ENCODE assay signal across 9 cellular contexts in genomic region chr18:62881509-62882016, GRCh38.
A peak's percentile ranks its signal among the peaks of the same experiment; 100 is the strongest.
DNase-seq lines count a peak whose midpoint lies in the region; ATAC-seq lines count a peak whose summit lies in the region.
"Had no signal": no experiment of that assay in that cellular context is flagged by ENCODE, and none has a peak within 500 bp of the region (broad histone marks: within the 10 kb centered on the region; RNA-seq: fewer than 3 reads in every experiment).

No MANE protein-coding gene starts in this region.

- no peaks in the 10 kb centered on the region for H3K9me3 ChIP-seq in CD8-positive, alpha-beta memory T cell (ENCODE audit: low read length)

- no peaks in the 10 kb centered on the region for H3K4me1 ChIP-seq in CD8-positive, alpha-beta memory T cell (ENCODE audit: insufficient read depth, low read length)

- CTCF ChIA-PET in CD8-positive, alpha-beta memory T cell (lab: Charles Lee) = no interaction called here

- no peaks in the 10 kb centered on the region for H3K36me3 ChIP-seq in CD8-positive, alpha-beta memory T cell (ENCODE audit: insufficient read depth, low read length)

- H3K36me3 Mint-ChIP-seq in T-helper 2 cell treated with Interferon-gamma antibody and Interleukin-4, amounts not matched to agents 5 μg/mL and 100 μg/mL, for 36 hours (ENCODE audit: low read depth) = peaks cover 4% of the 10 kb centered on the region
- no peaks in the 10 kb centered on the region for H3K36me3 Mint-ChIP-seq in CD8-positive, alpha-beta memory T cell

- intact Hi-C loops in left cardiac atrium (cut with DNase I) = no loop called here

- POLR2A ChIA-PET in CD8-positive, alpha-beta memory T cell (lab: Charles Lee) = no interaction called here

- H3K27me3 Mint-ChIP-seq in T-helper 2 cell treated with Interferon-gamma antibody and Interleukin-4, amounts not matched to agents 5 μg/mL and 100 μg/mL, for 36 hours (ENCODE audit: low read depth) = no peaks in the 10 kb centered on the region
- H3K27me3 Mint-ChIP-seq in CD8-positive, alpha-beta memory T cell = peaks cover 0 to 1% of the 10 kb centered on the region in 2 donors
- H3K27me3 Mint-ChIP-seq: IgD-negative memory B cell had no signal

- ATAC-seq in left cardiac atrium (peak; percentile 70 to 91), GM21360 (IDR thresholded peaks at IDR 0.05; ENCODE audit: unreplicated experiment) (no peak)

- H3K4me3 Mint-ChIP-seq in T-helper 2 cell treated with Interferon-gamma antibody and Interleukin-4, amounts not matched to agents 5 μg/mL and 100 μg/mL, for 36 hours = no peak overlapping the region
- no peak overlapping the region for H3K4me3 Mint-ChIP-seq in CD8-positive, alpha-beta memory T cell
- H3K4me3 Mint-ChIP-seq: IgD-negative memory B cell had no signal

- peaks cover 21% of the 10 kb centered on the region for H3K4me1 Mint-ChIP-seq in T-helper 2 cell treated with Interferon-gamma antibody and Interleukin-4, amounts not matched to agents 5 μg/mL and 100 μg/mL, for 36 hours (ENCODE audit: low read depth)
- peaks cover 17 to 32% (median 22%) of the 10 kb centered on the region in 3 donors for H3K4me1 Mint-ChIP-seq in CD8-positive, alpha-beta memory T cell

- DNase-seq in ELF-1 (ENCODE audit: low read depth, low spot score) (peak; percentile 9), HT1080 (ENCODE audit: low read depth) (peak; percentile 95), left cardiac atrium (peak; percentile 27), NOMO-1 treated with dmso at 0.1 percent for 144 hours (lab: John Stamatoyannopoulos, UW; ENCODE audit: unreplicated experiment) (no peak)
- peak; percentile 30 for DNase-seq in T-helper 2 cell treated with Interferon-gamma antibody and Interleukin-4, amounts not matched to agents 5 μg/mL and 100 μg/mL, for 36 hours (ENCODE audit: low spot score)
- no peak for DNase-seq in CD8-positive, alpha-beta memory T cell
- no peak for DNase-seq in activated effector memory CD4-positive, alpha-beta T cell treated with anti-CD3 and anti-CD28 coated beads, Interleukin-2, amount 50 U/mL, for 16 hours

- H3K9me3 Mint-ChIP-seq in T-helper 2 cell treated with Interferon-gamma antibody and Interleukin-4, amounts not matched to agents 5 μg/mL and 100 μg/mL, for 36 hours = no peaks in the 10 kb centered on the region
- no peaks in the 10 kb centered on the region for H3K9me3 Mint-ChIP-seq in CD8-positive, alpha-beta memory T cell

- no peak overlapping the region for H3K27ac Mint-ChIP-seq in T-helper 2 cell treated with Interferon-gamma antibody and Interleukin-4, amounts not matched to agents 5 μg/mL and 100 μg/mL, for 36 hours
- H3K27ac Mint-ChIP-seq in CD8-positive, alpha-beta memory T cell = no peak overlapping the region

- no peak overlapping the region for H3K4me3 ChIP-seq in CD8-positive, alpha-beta memory T cell (ENCODE audit: low read length)

- no peak overlapping the region for H3K27ac ChIP-seq in CD8-positive, alpha-beta memory T cell (ENCODE audit: low read depth, low read length)

- no peaks in the 10 kb centered on the region for H3K27me3 ChIP-seq in CD8-positive, alpha-beta memory T cell (ENCODE audit: insufficient read depth, low read length, poor library complexity, severe bottlenecking)

Comparison
In these comparisons a context has a peak if more than half of its experiments do, and no peak if none do; other contexts are left out.
1. DNase-seq: peak in ELF-1 (single experiment), HT1080 (single experiment), T-helper 2 cell treated with Interferon-gamma antibody and Interleukin-4, amounts not matched to agents 5 μg/mL and 100 μg/mL, for 36 hours (single experiment) and left cardiac atrium (single experiment); none in NOMO-1 treated with dmso at 0.1 percent for 144 hours (single experiment), CD8-positive, alpha-beta memory T cell (0 of 5) and activated effector memory CD4-positive, alpha-beta T cell treated with anti-CD3 and anti-CD28 coated beads, Interleukin-2, amount 50 U/mL, for 16 hours (single experiment).